In genomic region chr12:56635539-56636117, GRCh38 we compare ENCODE assay signal across 8 cellular contexts. TPM values are rescaled to one million over a fixed set of nuclear protein-coding genes. Genes with fewer than 3 reads are reported as not detected.
DNase-seq lines count a peak whose midpoint lies in the region; ATAC-seq and TF ChIP-seq lines count a peak whose summit lies in the region.

No MANE protein-coding gene starts in this region.

- no peak for TF ChIP-seq CTCF in Caco-2 (IDR thresholded peaks at IDR 0.05; ENCODE audit: insufficient read depth in 1 of 2, low read depth in 1 of 2, low read length in 1 of 2, severe bottlenecking in 1 of 2, unreplicated experiment in 1 of 2)
- TF ChIP-seq CTCF in coronary artery (IDR thresholded peaks at IDR 0.05) = no peak

- CTCF ChIA-PET in Caco-2 (lab: Charles Lee) = interaction anchor here (0.6 to 2.1 kb wide), 5 partner anchors 14 to 508 kb away, joined by 3 to 15 read pairs (median 5); partner anchors contain the start of gene NACA

- H3K9ac ChIP-seq in NT2/D1 (ENCODE audit: insufficient read length, low read depth) = peak overlapping the region; percentile 96

- in situ Hi-C loops in G401 (cut with HindIII; ENCODE audit: low sequenced_read_pairs) = no loop called here

- POLR2A ChIA-PET in Caco-2 (lab: Charles Lee) = interaction anchor here (0.6 to 1.6 kb wide), 2 partner anchors 38 to 53 kb away, joined by 3 to 43 read pairs; partner anchors contain the start of gene PTGES3
- POLR2A ChIA-PET in naive thymus-derived CD8-positive, alpha-beta T cell (lab: Charles Lee) = interaction anchor here (0.6 to 11.5 kb wide), 11 partner anchors 9 to 476 kb away, joined by 3 to 218 read pairs (median 5); partner anchors contain the start of genes ATP5F1B, NACA, PRIM1 and PTGES3

- H3K27ac Mint-ChIP-seq in Caco-2 (ENCODE audit: unreplicated experiment) = peak overlapping the region; percentile 92
- peak overlapping the region; percentile 90 to 100 (median 98) for H3K27ac Mint-ChIP-seq in naive thymus-derived CD8-positive, alpha-beta T cell

- H3K27me3 Mint-ChIP-seq in Caco-2 (ENCODE audit: insufficient read depth, unreplicated experiment) = no peaks in the 10 kb centered on the region
- H3K27me3 Mint-ChIP-seq in naive thymus-derived CD8-positive, alpha-beta T cell = no peaks in the 10 kb centered on the region

- H3K36me3 ChIP-seq in Caco-2 (ENCODE audit: control insufficient read depth, insufficient read depth, low read length) = no peaks in the 10 kb centered on the region
- peaks cover 35% of the 10 kb centered on the region for H3K36me3 ChIP-seq in NT2/D1 (ENCODE audit: insufficient read depth, insufficient read length, low read length)

- peaks cover 76% of the 10 kb centered on the region for H3K36me3 Mint-ChIP-seq in Caco-2 (ENCODE audit: insufficient read depth, unreplicated experiment)
- peaks cover 0 to 36% (median 8%) of the 10 kb centered on the region in 3 donors for H3K36me3 Mint-ChIP-seq in naive thymus-derived CD8-positive, alpha-beta T cell

- intact Hi-C loops in Caco-2 (cut with micrococcal nuclease; ENCODE audit: unreplicated experiment) = loop anchor here (2.0 to 5.0 kb wide), 5 partner anchors 41 to 663 kb away; partner anchors contain the start of genes PTGES3 and RAB5B

- peak overlapping the region; percentile 98 for H3K27ac ChIP-seq in coronary artery

- no peak for ATAC-seq in naive thymus-derived CD8-positive, alpha-beta T cell
- no peak for ATAC-seq in left lobe of liver

- H3K9me3 ChIP-seq in Caco-2 (no peaks in the 10 kb centered on the region), NT2/D1 (ENCODE audit: insufficient read depth, low read length) (no peaks in the 10 kb centered on the region)

- DNase-seq in Caco-2 = no peak
- DNase-seq in NT2/D1 (ENCODE audit: low read depth, low spot score) = no peak
- DNase-seq in coronary artery (ENCODE audit: low spot score) = no peak
- DNase-seq in naive thymus-derived CD8-positive, alpha-beta T cell = peak in 5 of 10 donors; percentile 8 to 67 (median 25)
- DNase-seq in Kasumi-1 (lab: John Stamatoyannopoulos, UW) = no peak
- no peak for DNase-seq in left lobe of liver (ENCODE audit: low spot score)
- no peak for DNase-seq in DMS79 treated with DMSO at 0.1 percent for 48 hours (lab: John Stamatoyannopoulos, UW)
- DNase-seq in G401 (ENCODE audit: low spot score) = no peak

- TSS peak; percentile 3 for BruUV-seq in Caco-2 (replicated peaks; lab: Mats Ljungman, UMichigan)

- H3K4me1 Mint-ChIP-seq in Caco-2 (ENCODE audit: low read depth, unreplicated experiment) = peaks cover 6% of the 10 kb centered on the region
- H3K4me1 Mint-ChIP-seq in naive thymus-derived CD8-positive, alpha-beta T cell = peaks cover 39 to 74% (median 66%) of the 10 kb centered on the region in 4 donors

- H3K4me1 ChIP-seq in Caco-2 (peaks cover 27% of the 10 kb centered on the region), NT2/D1 (ENCODE audit: insufficient read depth, insufficient read length) (peaks cover 11% of the 10 kb centered on the region)

- H3K4me3 ChIP-seq in Caco-2 (ENCODE audit: low read depth, low read length) (peak overlapping the region; percentile 85), NT2/D1 (ENCODE audit: insufficient read length, low read depth) (peak overlapping the region; percentile 72), coronary artery (peak overlapping the region; percentile 96)

- H3K9me3 Mint-ChIP-seq in Caco-2 (ENCODE audit: unreplicated experiment) = no peaks in the 10 kb centered on the region
- H3K9me3 Mint-ChIP-seq in naive thymus-derived CD8-positive, alpha-beta T cell = no peaks in the 10 kb centered on the region

- peak overlapping the region; percentile 98 for H3K4me3 Mint-ChIP-seq in Caco-2 (ENCODE audit: unreplicated experiment)
- peak overlapping the region; percentile 84 to 99 (median 96) for H3K4me3 Mint-ChIP-seq in naive thymus-derived CD8-positive, alpha-beta T cell

- H3K27me3 ChIP-seq in Caco-2 (replicated peaks; ENCODE audit: control insufficient read depth, insufficient read depth, low read length) (no peaks in the 10 kb centered on the region), NT2/D1 (ENCODE audit: insufficient read depth, insufficient read length) (no peaks in the 10 kb centered on the region)

RNA-seq across cellular contexts. Expression of gene BAZ2A, which starts 5.5 kb away (rescaled TPM):
- 97.2 and 104 TPM in 2 replicates for total RNA-seq in Caco-2 (2022)
- total RNA-seq in naive thymus-derived CD8-positive, alpha-beta T cell = 100 to 1,000 TPM; 198 to 202 TPM
- 10 to 100 TPM; 14.3 to 29.5 (median 24.1) TPM for polyA plus RNA-seq in naive thymus-derived CD8-positive, alpha-beta T cell
- total RNA-seq in left lobe of liver = 32.2 TPM
- total RNA-seq in G401 (2014; rRNA removed; shearing (Covaris generic)) = 2.9 and 7.4 TPM in 2 replicates

RNA-seq across cellular contexts. Expression of gene ATP5F1B, which starts 10.2 kb away (rescaled TPM):
- total RNA-seq in Caco-2 (2022) (740 and 781 TPM in 2 replicates), left lobe of liver (344 TPM)
- total RNA-seq in naive thymus-derived CD8-positive, alpha-beta T cell = 100 to 1,000 TPM; 269 to 285 TPM
- polyA plus RNA-seq in naive thymus-derived CD8-positive, alpha-beta T cell = 100 to 1,000 TPM; 724 to 879 (median 771) TPM
- total RNA-seq in G401 (2014; rRNA removed; shearing (Covaris generic)) = 211 and 219 TPM in 2 replicates

RNA-seq across cellular contexts. Expression of gene PTGES3, which starts 52.5 kb away (rescaled TPM):
- total RNA-seq in Caco-2 (2022) (241 and 242 TPM in 2 replicates), left lobe of liver (72.1 TPM)
- 100 to 1,000 TPM; 179 to 197 TPM for total RNA-seq in naive thymus-derived CD8-positive, alpha-beta T cell
- polyA plus RNA-seq in naive thymus-derived CD8-positive, alpha-beta T cell = 100 to 1,000 TPM; 229 to 236 (median 234) TPM
- 54.0 and 85.3 TPM in 2 replicates for total RNA-seq in G401 (2014; rRNA removed; shearing (Covaris generic))
